ENCODE assay signal across 1 cellular context in genomic region chr2:190903693-190904450, GRCh38.
TF ChIP-seq lines count a peak whose summit lies in the region.

No MANE protein-coding gene starts in this region.

TF ChIP-seq in GM12878, 131 proteins besides CTCF, POLR2A, EP300 and RAD21 (continued from another document):
- TF ChIP-seq, protein P1, sequence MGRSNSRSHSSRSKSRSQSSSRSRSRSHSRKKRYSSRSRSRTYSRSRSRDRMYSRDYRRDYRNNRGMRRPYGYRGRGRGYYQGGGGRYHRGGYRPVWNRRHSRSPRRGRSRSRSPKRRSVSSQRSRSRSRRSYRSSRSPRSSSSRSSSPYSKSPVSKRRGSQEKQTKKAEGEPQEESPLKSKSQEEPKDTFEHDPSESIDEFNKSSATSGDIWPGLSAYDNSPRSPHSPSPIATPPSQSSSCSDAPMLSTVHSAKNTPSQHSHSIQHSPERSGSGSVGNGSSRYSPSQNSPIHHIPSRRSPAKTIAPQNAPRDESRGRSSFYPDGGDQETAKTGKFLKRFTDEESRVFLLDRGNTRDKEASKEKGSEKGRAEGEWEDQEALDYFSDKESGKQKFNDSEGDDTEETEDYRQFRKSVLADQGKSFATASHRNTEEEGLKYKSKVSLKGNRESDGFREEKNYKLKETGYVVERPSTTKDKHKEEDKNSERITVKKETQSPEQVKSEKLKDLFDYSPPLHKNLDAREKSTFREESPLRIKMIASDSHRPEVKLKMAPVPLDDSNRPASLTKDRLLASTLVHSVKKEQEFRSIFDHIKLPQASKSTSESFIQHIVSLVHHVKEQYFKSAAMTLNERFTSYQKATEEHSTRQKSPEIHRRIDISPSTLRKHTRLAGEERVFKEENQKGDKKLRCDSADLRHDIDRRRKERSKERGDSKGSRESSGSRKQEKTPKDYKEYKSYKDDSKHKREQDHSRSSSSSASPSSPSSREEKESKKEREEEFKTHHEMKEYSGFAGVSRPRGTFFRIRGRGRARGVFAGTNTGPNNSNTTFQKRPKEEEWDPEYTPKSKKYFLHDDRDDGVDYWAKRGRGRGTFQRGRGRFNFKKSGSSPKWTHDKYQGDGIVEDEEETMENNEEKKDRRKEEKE (IDR thresholded peaks at IDR 0.05) = no peak
- no peak for TF ChIP-seq CREB1 (IDR thresholded peaks at IDR 0.05; ENCODE audit: low read depth)
- no peak for TF ChIP-seq CBX5 (IDR thresholded peaks at IDR 0.05; ENCODE audit: low read depth)
- TF ChIP-seq PKNOX1 (IDR thresholded peaks at IDR 0.05) = no peak
- TF ChIP-seq ELK1 (IDR thresholded peaks at IDR 0.05; ENCODE audit: low read depth, low read length) = no peak
